Comparison of ENCODE assay signal across 9 cellular contexts in the genomic region with DNA sequence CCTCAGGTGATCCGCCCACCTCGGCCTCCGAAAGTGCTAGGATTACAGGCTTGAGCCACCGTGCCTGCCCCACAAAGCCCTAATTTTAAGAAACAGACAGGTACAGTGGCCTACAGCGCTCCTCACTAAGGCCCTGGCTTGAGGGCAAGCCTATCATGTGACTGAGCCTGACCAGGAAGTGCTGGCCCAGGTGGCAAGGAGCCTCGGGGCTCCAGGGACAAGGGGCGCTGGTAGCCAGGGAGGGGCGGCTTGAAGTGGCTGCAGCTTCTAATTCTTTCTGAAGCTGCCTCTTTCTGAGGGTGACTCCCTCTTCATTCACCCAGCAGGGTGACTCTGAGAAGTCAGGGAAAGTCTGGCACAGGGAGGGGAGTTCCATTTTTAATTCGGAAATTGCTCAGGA.
A peak's percentile ranks its signal among the peaks of the same experiment; 100 is the strongest.
DNase-seq lines count a peak whose midpoint lies in the region; ATAC-seq and TF ChIP-seq lines count a peak whose summit lies in the region.
"Had no signal": no experiment of that assay in that cellular context is flagged by ENCODE, and none has a peak within 500 bp of the region (broad histone marks: within the 10 kb centered on the region; RNA-seq: fewer than 3 reads in every experiment).

No MANE protein-coding gene starts in this region.

- H3K9ac ChIP-seq in MM.1S (ENCODE audit: low read length): peak overlapping the region; percentile 99
- H3K9ac ChIP-seq in skeletal muscle tissue (ENCODE audit: low read depth in 1 of 3, low read length in 3 of 3): peak overlapping the region; percentile 70 to 85 (median 79)

- peaks cover 6 to 11% of the 10 kb centered on the region in 2 donors for H3K27me3 Mint-ChIP-seq in effector memory CD8-positive, alpha-beta T cell
- peaks cover 61% of the 10 kb centered on the region for H3K27me3 Mint-ChIP-seq in Calu3 (ENCODE audit: unreplicated experiment)
- H3K27me3 Mint-ChIP-seq in mesothelial cell of epicardium (ENCODE audit: low read depth): peaks cover 39% of the 10 kb centered on the region

- 0 out of 2 replicates have a peak, but pooled peaks cover 3% of the 10 kb centered on the region for H3K27me3 ChIP-seq in MM.1S (replicated peaks; ENCODE audit: insufficient read depth, low read length)
- no peaks in the 10 kb centered on the region for H3K27me3 ChIP-seq in skeletal muscle tissue (ENCODE audit: control insufficient read depth in 3 of 3, insufficient read depth in 3 of 3, low read length in 3 of 3)

- H3K9me3 ChIP-seq in MM.1S (replicated peaks; ENCODE audit: insufficient read depth, low read length) (no peaks in the 10 kb centered on the region), skeletal muscle tissue (ENCODE audit: control insufficient read depth in 3 of 3, low read length in 3 of 3) (no peaks in the 10 kb centered on the region)

- no TSS peak for BruUV-seq in Calu3 (replicated peaks; lab: Mats Ljungman, UMichigan)

- peak overlapping the region; percentile 83 to 95 for H3K27ac Mint-ChIP-seq in effector memory CD8-positive, alpha-beta T cell
- H3K27ac Mint-ChIP-seq in Calu3 (ENCODE audit: unreplicated experiment) (no peak overlapping the region), mesothelial cell of epicardium (no peak overlapping the region)

- H3K4me2 ChIP-seq in MM.1S (ENCODE audit: low read depth, low read length): peak overlapping the region; percentile 96

- H3K4me1 Mint-ChIP-seq in effector memory CD8-positive, alpha-beta T cell (ENCODE audit: low read depth in 2 of 2): peaks cover 59 to 69% of the 10 kb centered on the region in 2 donors
- H3K4me1 Mint-ChIP-seq in Calu3 (ENCODE audit: low read depth, unreplicated experiment): no peaks in the 10 kb centered on the region
- H3K4me1 Mint-ChIP-seq in mesothelial cell of epicardium: peaks cover 17% of the 10 kb centered on the region

- no peaks in the 10 kb centered on the region for H3K79me2 ChIP-seq in MM.1S (ENCODE audit: low read length)

- no peaks in the 10 kb centered on the region for H4K20me1 ChIP-seq in MM.1S (ENCODE audit: insufficient read depth, low read length)

- intact Hi-C loops in Calu3 (cut with micrococcal nuclease; ENCODE audit: unreplicated experiment): no loop called here

- ATAC-seq in effector memory CD8-positive, alpha-beta T cell (replicated peaks): no peak
- no peak for ATAC-seq in HG03280 (IDR thresholded peaks at IDR 0.05; ENCODE audit: unreplicated experiment)

- H3K4me1 ChIP-seq in MM.1S (ENCODE audit: low read length) (peaks cover 40% of the 10 kb centered on the region), skeletal muscle tissue (ENCODE audit: control insufficient read depth in 3 of 3, insufficient read depth in 3 of 3, low read length in 3 of 3) (peaks cover 28 to 40% (median 28%) of the 10 kb centered on the region in 3 donors)

- no peak overlapping the region for H3K4me3 Mint-ChIP-seq in effector memory CD8-positive, alpha-beta T cell
- H3K4me3 Mint-ChIP-seq in Calu3 (ENCODE audit: low read depth, unreplicated experiment) (no peak overlapping the region), mesothelial cell of epicardium (no peak overlapping the region)

- TF ChIP-seq CTCF in MM.1S (IDR thresholded peaks at IDR 0.05; ENCODE audit: low read length): no peak
- no peak for TF ChIP-seq CTCF in Calu3 (IDR thresholded peaks at IDR 0.05; ENCODE audit: unreplicated experiment)
- no peak for TF ChIP-seq CTCF in mesothelial cell of epicardium (IDR thresholded peaks at IDR 0.05; ENCODE audit: unreplicated experiment)

- H3K36me3 ChIP-seq in MM.1S (replicated peaks; ENCODE audit: insufficient read depth, low read length) (no peaks in the 10 kb centered on the region), skeletal muscle tissue (ENCODE audit: control insufficient read depth in 3 of 3, insufficient read depth in 3 of 3, low read length in 3 of 3) (no peaks in the 10 kb centered on the region)

- no peaks in the 10 kb centered on the region for H3K9me2 ChIP-seq in MM.1S (replicated peaks; ENCODE audit: insufficient read depth, low read length)

- DNase-seq in ELF-1 (ENCODE audit: low read depth, low spot score) (peak; percentile 66), MM.1S (peak; percentile 49), Calu3 (no peak), mesothelial cell of epicardium (ENCODE audit: low spot score in 2 of 2, unreplicated experiment in 2 of 2) (no peak)
- DNase-seq in effector memory CD8-positive, alpha-beta T cell: no peak
- DNase-seq: NK-92 treated with Interleukin-12 subunit alpha and Interleukin-12 subunit beta, amount 100 ng/mL, for 24 hours; stimulated activated CD4-positive, alpha-beta T cell treated with anti-CD3 and anti-CD28 coated beads, Interleukin-4, amount 100 ng/mL, for 1 hour had no signal

- H3K9me3 Mint-ChIP-seq in effector memory CD8-positive, alpha-beta T cell: no peaks in the 10 kb centered on the region
- no peaks in the 10 kb centered on the region for H3K9me3 Mint-ChIP-seq in Calu3 (ENCODE audit: low read depth, unreplicated experiment)
- H3K9me3 Mint-ChIP-seq in mesothelial cell of epicardium: no peaks in the 10 kb centered on the region

- H3K27ac ChIP-seq in MM.1S (ENCODE audit: low read length) (peak overlapping the region; percentile 97), skeletal muscle tissue (ENCODE audit: low read depth, low read length) (peak overlapping the region; percentile 75)

- peaks cover 23% of the 10 kb centered on the region for H3K36me3 Mint-ChIP-seq in effector memory CD8-positive, alpha-beta T cell (ENCODE audit: insufficient read depth)
- no peaks in the 10 kb centered on the region for H3K36me3 Mint-ChIP-seq in Calu3 (ENCODE audit: insufficient read depth, unreplicated experiment)
- H3K36me3 Mint-ChIP-seq in mesothelial cell of epicardium: no peaks in the 10 kb centered on the region

- H3K4me3 ChIP-seq in MM.1S (ENCODE audit: low read length) (peak overlapping the region; percentile 63), skeletal muscle tissue (ENCODE audit: low read length in 3 of 3) (peak overlapping the region; percentile 49 to 75 (median 67))

- peaks cover 33% of the 10 kb centered on the region for H3F3A ChIP-seq in MM.1S (ENCODE audit: insufficient read depth, low read length)

- CTCF ChIA-PET in Calu3 (lab: Charles Lee): no interaction called here

- H2AFZ ChIP-seq in MM.1S (ENCODE audit: low read length): no peak overlapping the region; the same call in 1 of the 2 replicates

Comparison
In these comparisons a context has a peak if more than half of its experiments do, and no peak if none do; other contexts are left out.
1. DNase-seq: peak in ELF-1 (single experiment) and MM.1S (single experiment); none in effector memory CD8-positive, alpha-beta T cell (0 of 3), Calu3 (single experiment) and mesothelial cell of epicardium (0 of 2).
2. H3K27ac Mint-ChIP-seq: peak in effector memory CD8-positive, alpha-beta T cell (2 of 2); none in Calu3 (single experiment) and mesothelial cell of epicardium (single experiment).